ENCODE assay signal across 2 cellular contexts in genomic region chr22:22460635-22461034, GRCh38.
TF ChIP-seq lines count a peak whose summit lies in the region.

No MANE protein-coding gene starts in this region.

TF ChIP-seq in Ishikawa, 13 proteins besides CTCF, POLR2A, EP300 and RAD21 (continued from another document):
- no peak for TF ChIP-seq REST (IDR thresholded peaks at IDR 0.05; ENCODE audit: low read depth)
- no peak for TF ChIP-seq CEBPB (IDR thresholded peaks at IDR 0.05)
- no peak for TF ChIP-seq MAX (IDR thresholded peaks at IDR 0.05)
- TF ChIP-seq EGR1 (IDR thresholded peaks at IDR 0.05): no peak
- TF ChIP-seq YY1 (IDR thresholded peaks at IDR 0.05; ENCODE audit: low read depth): no peak
- no peak for TF ChIP-seq TCF12 (IDR thresholded peaks at IDR 0.05; ENCODE audit: low read depth)
- no peak for TF ChIP-seq USF1 (IDR thresholded peaks at IDR 0.05)
- no peak for TF ChIP-seq FOXM1 (IDR thresholded peaks at IDR 0.05; ENCODE audit: borderline replicate concordance, low read depth)
- no peak for TF ChIP-seq TAF1 (IDR thresholded peaks at IDR 0.05; ENCODE audit: low read depth)
- no peak for TF ChIP-seq CREB1 (IDR thresholded peaks at IDR 0.05; ENCODE audit: low read depth)
- no peak for TF ChIP-seq ZBTB7A (IDR thresholded peaks at IDR 0.05; ENCODE audit: low read depth)
- TF ChIP-seq NFIC (IDR thresholded peaks at IDR 0.05): no peak

TF ChIP-seq in neural cell, 6 proteins besides CTCF, POLR2A, EP300 and RAD21 (continued from another document):
- TF ChIP-seq REST (IDR thresholded peaks at IDR 0.05; ENCODE audit: borderline replicate concordance) (no peak), EZH2 (IDR thresholded peaks at IDR 0.05; ENCODE audit: borderline replicate concordance, insufficient read depth, low read length, poor library complexity, severe bottlenecking) (no peak), POLR2AphosphoS5 (IDR thresholded peaks at IDR 0.05) (no peak), MXI1 (conservative IDR thresholded peaks at IDR 0.05; ENCODE audit: poor library complexity, severe bottlenecking) (no peak)
